In genomic region chr5:111645303-111645838, GRCh38 we compare ENCODE assay signal across 25 cellular contexts.
"Had no signal": no experiment of that assay in that cellular context is flagged by ENCODE, and none has a peak within 500 bp of the region (broad histone marks: within the 10 kb centered on the region; RNA-seq: fewer than 3 reads in every experiment).

No MANE protein-coding gene starts in this region.

- H3K4me1 ChIP-seq: Peyer's patch had no signal

- DNase-seq: activated CD4-positive, alpha-beta T cell treated with anti-CD3 and anti-CD28 coated beads, Interleukin-2, amount 10 ng/mL, durations not matched to agents 24 days and 14 days; activated CD4-positive, alpha-beta T cell treated with anti-CD3 and anti-CD28 coated beads, Interleukin-2, amount 50 U/mL, for 4 hours; activated CD8-positive, alpha-beta memory T cell treated with anti-CD3 and anti-CD28 coated beads, Interleukin-2, amount 50 U/mL, for 4 hours; activated naive CD4-positive, alpha-beta T cell treated with anti-CD3 and anti-CD28 coated beads, Interleukin-2, amount 10 ng/mL, durations not matched to agents 7 days and 5 days; activated naive CD8-positive, alpha-beta T cell treated with anti-CD3 and anti-CD28 coated beads, Interleukin-2, amount 50 U/mL, for 24 hours; activated T-cell treated with anti-CD3 and anti-CD28 coated beads for 4 hours; activated T-cell treated with anti-CD3 and anti-CD28 coated beads, Interleukin-2, amount 50 U/mL, for 4 hours; amniotic stem cell; aorta; NCI-H1048; NCI-H1436 treated with DMSO at 0.1 percent for 48 hours; NCI-H1694 treated with DMSO at 0.1 percent for 48 hours; NCI-H2029; NCI-H2107; NCI-H2171; NCI-H510A; NCI-H526; NCI-H748 treated with DMSO at 0.1 percent for 48 hours; NK-92 treated with Interleukin-12 subunit alpha and Interleukin-12 subunit beta, amount 100 ng/mL, for 24 hours; PC-3; Peyer's patch; RPMI8226; T1000 had no signal

- H3K36me3 ChIP-seq: cardiac muscle cell, Peyer's patch had no signal

- H3K4me3 ChIP-seq: cardiac muscle cell, K562, Peyer's patch had no signal

- H3K27ac ChIP-seq: cardiac muscle cell, Peyer's patch had no signal

- H3K27me3 ChIP-seq: cardiac muscle cell, Peyer's patch had no signal
